ENCODE assay signal across 1 cellular context in the genomic region with DNA sequence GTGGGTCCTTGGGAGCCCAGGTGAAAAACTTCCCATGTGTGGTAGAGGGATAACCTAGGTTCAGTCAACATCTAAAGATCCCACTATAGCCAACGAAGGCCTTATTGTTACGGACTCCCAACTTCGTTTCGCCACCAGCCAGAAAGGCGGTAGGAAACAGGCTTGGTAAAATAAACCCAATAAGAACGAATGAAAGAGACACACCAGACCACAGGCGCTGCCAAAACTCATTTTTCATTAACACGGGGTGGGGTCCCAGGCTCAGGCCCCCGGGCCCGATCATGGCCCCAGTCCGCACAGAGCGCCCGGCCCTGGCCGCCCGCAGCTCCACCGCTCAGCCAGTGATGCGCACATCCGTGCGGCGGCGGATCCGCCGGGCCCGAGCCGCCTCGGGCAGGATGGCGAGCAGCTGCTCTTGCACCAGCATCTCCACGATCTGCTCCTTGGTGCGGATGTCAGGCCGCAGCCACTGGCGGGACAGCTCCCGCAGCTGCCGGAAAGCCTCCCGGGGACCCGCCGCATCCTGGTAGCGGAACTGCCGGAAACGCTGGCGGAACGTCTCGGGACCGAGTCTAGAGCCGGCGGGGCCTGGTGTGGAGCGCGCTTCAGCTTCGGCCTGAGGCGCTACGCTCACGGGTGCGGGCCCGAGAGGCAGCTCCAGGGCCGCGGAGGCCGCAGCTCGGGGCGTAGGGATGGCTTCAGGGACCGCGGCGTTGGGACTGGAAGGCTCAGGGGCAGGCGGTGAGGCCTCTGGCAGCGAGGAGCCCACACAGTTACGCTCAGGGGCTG.
A peak's percentile ranks its signal among the peaks of the same experiment; 100 is the strongest.
TF ChIP-seq lines count a peak whose summit lies in the region.

No MANE protein-coding gene starts in this region.

TF ChIP-seq in HepG2, 621 proteins besides CTCF, POLR2A, EP300 and RAD21 (continued from another document and continues in another):
- TF ChIP-seq DZIP1 (CRISPR knock-in tag; IDR thresholded peaks at IDR 0.05) (no peak), ETV6 (CRISPR knock-in tag; conservative IDR thresholded peaks at IDR 0.05) (no peak; the same call in none of the 2 replicates), HES4 (CRISPR knock-in tag; IDR thresholded peaks at IDR 0.05; ENCODE audit: borderline replicate concordance) (no peak), ZNF784 (CRISPR knock-in tag; IDR thresholded peaks at IDR 0.05; ENCODE audit: borderline replicate concordance) (no peak; the same call in 1 of the 2 replicates), FOXO1 (CRISPR knock-in tag; IDR thresholded peaks at IDR 0.05) (peak; percentile 9; the same call in 1 of the 2 replicates), ETV5 (CRISPR knock-in tag; IDR thresholded peaks at IDR 0.05; ENCODE audit: borderline replicate concordance) (peak; percentile 30; the same call in 1 of the 2 replicates), DBP (CRISPR knock-in tag; IDR thresholded peaks at IDR 0.05; ENCODE audit: not compliant biosample characterization) (no peak), ZKSCAN8 (CRISPR knock-in tag; IDR thresholded peaks at IDR 0.05; ENCODE audit: borderline replicate concordance) (no peak), NRL (CRISPR knock-in tag; IDR thresholded peaks at IDR 0.05; ENCODE audit: borderline replicate concordance) (peak; percentile 48; the same call in 1 of the 2 replicates), SNAPC5 (CRISPR knock-in tag; IDR thresholded peaks at IDR 0.05; ENCODE audit: borderline replicate concordance) (no peak), MAFG (CRISPR knock-in tag; IDR thresholded peaks at IDR 0.05) (peak; percentile 74), HDAC6 (IDR thresholded peaks at IDR 0.05; ENCODE audit: low read depth, low read length) (0 out of 2 replicates have a peak, but pooled peaks have one; percentile 35), GPN1 (CRISPR knock-in tag; IDR thresholded peaks at IDR 0.05; ENCODE audit: borderline replicate concordance) (peak; percentile 83), SP1 (IDR thresholded peaks at IDR 0.05) (no peak), SP1 (CRISPR knock-in tag; IDR thresholded peaks at IDR 0.05) (no peak), MED13 (CRISPR knock-in tag; IDR thresholded peaks at IDR 0.05) (0 out of 2 replicates have a peak, but pooled peaks have one; percentile 25), ADNP (CRISPR knock-in tag; IDR thresholded peaks at IDR 0.05) (no peak), ZFP36L1 (CRISPR knock-in tag; IDR thresholded peaks at IDR 0.05) (no peak), PRPF4 (IDR thresholded peaks at IDR 0.05; ENCODE audit: low read depth, low read length, poor library complexity, severe bottlenecking) (no peak), AHDC1 (CRISPR knock-in tag; IDR thresholded peaks at IDR 0.05; ENCODE audit: borderline replicate concordance) (no peak), EZH2 (conservative IDR thresholded peaks at IDR 0.05; ENCODE audit: low read depth, low read length) (no peak), ZNF333 (CRISPR knock-in tag; IDR thresholded peaks at IDR 0.05; ENCODE audit: borderline replicate concordance) (no peak), ZNF557 (CRISPR knock-in tag; IDR thresholded peaks at IDR 0.05) (0 out of 2 replicates have a peak, but pooled peaks have one; percentile 15), HOXD1 (CRISPR knock-in tag; IDR thresholded peaks at IDR 0.05) (peak; percentile 67; the same call in 1 of the 2 replicates), CHCHD3 (CRISPR knock-in tag; IDR thresholded peaks at IDR 0.05) (peak; percentile 83), RFX1 (IDR thresholded peaks at IDR 0.05) (no peak), ZNF550 (CRISPR knock-in tag; IDR thresholded peaks at IDR 0.05; ENCODE audit: borderline replicate concordance) (peak; percentile 63; the same call in 1 of the 2 replicates), SNAI1 (CRISPR knock-in tag; IDR thresholded peaks at IDR 0.05; ENCODE audit: borderline replicate concordance) (no peak), HOXA7 (CRISPR knock-in tag; IDR thresholded peaks at IDR 0.05) (no peak; the same call in 1 of the 2 replicates), GLI4 (CRISPR knock-in tag; IDR thresholded peaks at IDR 0.05; ENCODE audit: borderline replicate concordance) (peak; percentile 48; the same call in 1 of the 2 replicates), MIER2 (CRISPR knock-in tag; IDR thresholded peaks at IDR 0.05) (no peak), MTF1 (CRISPR knock-in tag; IDR thresholded peaks at IDR 0.05) (peak; percentile 73; the same call in 1 of the 2 replicates), ZNF180 (CRISPR knock-in tag; IDR thresholded peaks at IDR 0.05; ENCODE audit: borderline replicate concordance, low read depth) (no peak; the same call in 1 of the 2 replicates), ZNF775 (CRISPR knock-in tag; IDR thresholded peaks at IDR 0.05; ENCODE audit: borderline replicate concordance) (no peak), ERF (CRISPR knock-in tag; IDR thresholded peaks at IDR 0.05) (no peak), ZUFSP (CRISPR knock-in tag; IDR thresholded peaks at IDR 0.05; ENCODE audit: borderline replicate concordance) (0 out of 2 replicates have a peak, but pooled peaks have one; percentile 17), FOXP1 (IDR thresholded peaks at IDR 0.05) (no peak), FOXP1 (CRISPR knock-in tag; IDR thresholded peaks at IDR 0.05) (no peak), HOXA9 (CRISPR knock-in tag; IDR thresholded peaks at IDR 0.05; ENCODE audit: borderline replicate concordance) (peak; percentile 6; the same call in 1 of the 2 replicates), ZNF136 (CRISPR knock-in tag; IDR thresholded peaks at IDR 0.05; ENCODE audit: low read depth) (no peak)
- TF ChIP-seq, protein P1, sequence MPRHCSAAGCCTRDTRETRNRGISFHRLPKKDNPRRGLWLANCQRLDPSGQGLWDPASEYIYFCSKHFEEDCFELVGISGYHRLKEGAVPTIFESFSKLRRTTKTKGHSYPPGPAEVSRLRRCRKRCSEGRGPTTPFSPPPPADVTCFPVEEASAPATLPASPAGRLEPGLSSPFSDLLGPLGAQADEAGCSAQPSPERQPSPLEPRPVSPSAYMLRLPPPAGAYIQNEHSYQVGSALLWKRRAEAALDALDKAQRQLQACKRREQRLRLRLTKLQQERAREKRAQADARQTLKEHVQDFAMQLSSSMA (CRISPR knock-in tag; IDR thresholded peaks at IDR 0.05) = no peak; the same call in 1 of the 2 replicates
- TF ChIP-seq, protein P2, sequence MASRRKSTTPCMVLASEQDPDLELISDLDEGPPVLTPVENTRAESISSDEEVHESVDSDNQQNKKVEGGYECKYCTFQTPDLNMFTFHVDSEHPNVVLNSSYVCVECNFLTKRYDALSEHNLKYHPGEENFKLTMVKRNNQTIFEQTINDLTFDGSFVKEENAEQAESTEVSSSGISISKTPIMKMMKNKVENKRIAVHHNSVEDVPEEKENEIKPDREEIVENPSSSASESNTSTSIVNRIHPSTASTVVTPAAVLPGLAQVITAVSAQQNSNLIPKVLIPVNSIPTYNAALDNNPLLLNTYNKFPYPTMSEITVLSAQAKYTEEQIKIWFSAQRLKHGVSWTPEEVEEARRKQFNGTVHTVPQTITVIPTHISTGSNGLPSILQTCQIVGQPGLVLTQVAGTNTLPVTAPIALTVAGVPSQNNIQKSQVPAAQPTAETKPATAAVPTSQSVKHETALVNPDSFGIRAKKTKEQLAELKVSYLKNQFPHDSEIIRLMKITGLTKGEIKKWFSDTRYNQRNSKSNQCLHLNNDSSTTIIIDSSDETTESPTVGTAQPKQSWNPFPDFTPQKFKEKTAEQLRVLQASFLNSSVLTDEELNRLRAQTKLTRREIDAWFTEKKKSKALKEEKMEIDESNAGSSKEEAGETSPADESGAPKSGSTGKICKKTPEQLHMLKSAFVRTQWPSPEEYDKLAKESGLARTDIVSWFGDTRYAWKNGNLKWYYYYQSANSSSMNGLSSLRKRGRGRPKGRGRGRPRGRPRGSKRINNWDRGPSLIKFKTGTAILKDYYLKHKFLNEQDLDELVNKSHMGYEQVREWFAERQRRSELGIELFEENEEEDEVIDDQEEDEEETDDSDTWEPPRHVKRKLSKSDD (CRISPR knock-in tag; IDR thresholded peaks at IDR 0.05; ENCODE audit: low read depth) = no peak
- TF ChIP-seq, protein P3, sequence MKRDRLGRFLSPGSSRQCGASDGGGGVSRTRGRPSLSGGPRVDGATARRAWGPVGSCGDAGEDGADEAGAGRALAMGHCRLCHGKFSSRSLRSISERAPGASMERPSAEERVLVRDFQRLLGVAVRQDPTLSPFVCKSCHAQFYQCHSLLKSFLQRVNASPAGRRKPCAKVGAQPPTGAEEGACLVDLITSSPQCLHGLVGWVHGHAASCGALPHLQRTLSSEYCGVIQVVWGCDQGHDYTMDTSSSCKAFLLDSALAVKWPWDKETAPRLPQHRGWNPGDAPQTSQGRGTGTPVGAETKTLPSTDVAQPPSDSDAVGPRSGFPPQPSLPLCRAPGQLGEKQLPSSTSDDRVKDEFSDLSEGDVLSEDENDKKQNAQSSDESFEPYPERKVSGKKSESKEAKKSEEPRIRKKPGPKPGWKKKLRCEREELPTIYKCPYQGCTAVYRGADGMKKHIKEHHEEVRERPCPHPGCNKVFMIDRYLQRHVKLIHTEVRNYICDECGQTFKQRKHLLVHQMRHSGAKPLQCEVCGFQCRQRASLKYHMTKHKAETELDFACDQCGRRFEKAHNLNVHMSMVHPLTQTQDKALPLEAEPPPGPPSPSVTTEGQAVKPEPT (CRISPR knock-in tag; IDR thresholded peaks at IDR 0.05; ENCODE audit: low read depth) = no peak
